Comparison of ENCODE assay signal across 8 cellular contexts in genomic region chr7:140214075-140214684, GRCh38. TPM values are rescaled to one million over a fixed set of nuclear protein-coding genes. Genes with fewer than 3 reads are reported as not detected.
DNase-seq lines count a peak whose midpoint lies in the region; ATAC-seq lines count a peak whose summit lies in the region.

No MANE protein-coding gene starts in this region.

- peaks cover 5% of the 10 kb centered on the region for H3K9me3 ChIP-seq in adipocyte (ENCODE audit: control insufficient read depth, low read length)

- peaks cover 52% of the 10 kb centered on the region for H3K4me1 Mint-ChIP-seq in memory B cell

- peaks cover 11% of the 10 kb centered on the region for H3K4me1 ChIP-seq in adipocyte (ENCODE audit: control insufficient read depth, insufficient read depth, low read length)

- H3K9me3 Mint-ChIP-seq in memory B cell: peaks cover 11% of the 10 kb centered on the region

- H3K27me3 ChIP-seq in adipocyte (replicated peaks; ENCODE audit: control insufficient read depth, insufficient read depth, low read length): no peaks in the 10 kb centered on the region

- H3K9ac ChIP-seq in adipocyte (ENCODE audit: low read length): no peak overlapping the region

- peak overlapping the region; percentile 28 for H3K27ac Mint-ChIP-seq in memory B cell

- in situ Hi-C loops in G401 (cut with HindIII; ENCODE audit: low sequenced_read_pairs): no loop called here

- H3K36me3 ChIP-seq in adipocyte (ENCODE audit: control insufficient read depth, insufficient read depth, low read length, severe bottlenecking): no peaks in the 10 kb centered on the region

- H3K4me3 Mint-ChIP-seq in memory B cell: peak overlapping the region; percentile 19

- DNase-seq in G401 (ENCODE audit: low spot score): peak; percentile 62
- DNase-seq in HT1080 (ENCODE audit: low read depth): peak; percentile 18
- peak; percentile 36 for DNase-seq in adipocyte (ENCODE audit: low read depth)
- DNase-seq in memory B cell (ENCODE audit: low spot score in 2 of 2): no peak

- H3K27me3 Mint-ChIP-seq in memory B cell: no peaks in the 10 kb centered on the region

- peaks cover 6% of the 10 kb centered on the region for H3K36me3 Mint-ChIP-seq in memory B cell

- ATAC-seq in memory B cell (ENCODE audit: low read depth) (no peak), GM19452 (IDR thresholded peaks at IDR 0.05; ENCODE audit: unreplicated experiment) (no peak), GM21367 (IDR thresholded peaks at IDR 0.05; ENCODE audit: unreplicated experiment) (no peak), GM19397 (IDR thresholded peaks at IDR 0.05; ENCODE audit: unreplicated experiment) (no peak), HG02885 (IDR thresholded peaks at IDR 0.05; ENCODE audit: poor library complexity, unreplicated experiment) (no peak)

- H3K4me3 ChIP-seq in adipocyte (ENCODE audit: low read length): peak overlapping the region; percentile 40

RNA-seq across cellular contexts. Expression of gene KDM7A, which starts 37.4 kb away (rescaled TPM):
- total RNA-seq in G401 (2014; rRNA removed; shearing (Covaris generic)): 1.2 and 2.2 TPM in 2 replicates
- total RNA-seq in HT1080 (2014; rRNA removed; shearing (Covaris generic)): 1.00 and 1.3 TPM in 2 replicates
- polyA plus RNA-seq in HT1080 (2015; cell fraction: cytosol; rRNA removed): 3.3 and 5.0 TPM in 2 replicates
- 10.3 and 10.5 TPM in 2 replicates for polyA plus RNA-seq in HT1080 (2015; cell fraction: nucleus; rRNA removed)

Comparison
In these comparisons a context has a peak if more than half of its experiments do, and no peak if none do; other contexts are left out.
1. DNase-seq: peak in G401 (single experiment), HT1080 (single experiment) and adipocyte (single experiment); none in memory B cell (0 of 2).